In the genomic region with DNA sequence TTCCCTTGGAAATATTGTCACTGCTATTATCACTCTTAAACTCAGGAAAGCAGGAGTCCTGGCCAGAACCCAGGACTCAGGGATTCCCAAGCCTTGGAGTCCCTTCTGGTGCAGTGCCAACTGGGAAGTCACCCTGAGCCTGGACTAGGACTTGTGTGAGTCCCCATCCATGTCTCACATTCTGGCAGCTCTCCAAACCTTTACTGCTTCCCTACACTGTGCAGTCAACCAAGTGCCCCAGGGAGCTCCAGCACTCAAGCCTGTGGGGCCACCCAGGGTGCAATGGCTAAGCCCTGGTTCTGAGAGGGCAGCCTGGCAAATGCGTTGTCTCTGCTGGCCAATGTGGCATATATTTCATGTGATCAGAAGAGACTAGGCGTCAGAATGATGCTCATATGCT, we compare ENCODE assay signal across 13 cellular contexts.
DNase-seq lines count a peak whose midpoint lies in the region; TF ChIP-seq lines count a peak whose summit lies in the region.
"Had no signal": no experiment of that assay in that cellular context is flagged by ENCODE, and none has a peak within 500 bp of the region (broad histone marks: within the 10 kb centered on the region; RNA-seq: fewer than 3 reads in every experiment).

No MANE protein-coding gene starts in this region.

- in situ Hi-C loops in GM23248 (cut with MboI): no loop called here

- H3K9me3 ChIP-seq in GM23248 (ENCODE audit: low read depth): no peaks in the 10 kb centered on the region
- H3K9me3 ChIP-seq: adrenal gland had no signal

- no peak overlapping the region for H3K4me2 ChIP-seq in GM23248 (ENCODE audit: unreplicated experiment)

- H3K9ac ChIP-seq in GM23248: no peak overlapping the region

- H3K4me3 ChIP-seq in GM23248: no peak overlapping the region
- no peak overlapping the region for H3K4me3 ChIP-seq in epithelial cell of esophagus (ENCODE audit: low read length)
- H3K4me3 ChIP-seq: adrenal gland had no signal

- no peaks in the 10 kb centered on the region for H3K9me2 ChIP-seq in GM23248 (ENCODE audit: insufficient read depth)

- 57 to 71% methylated on average over 2 of the region's 2 CpGs for WGBS in GM23248 (ENCODE audit: low coverage in 1 of 2, low lambda C conversion rate in 2 of 2, missing lambda C conversion rate in 2 of 2), 2 experiments

- no peaks in the 10 kb centered on the region for H3K4me1 ChIP-seq in GM23248 (ENCODE audit: insufficient read depth)
- H3K4me1 ChIP-seq: adrenal gland had no signal

- no peaks in the 10 kb centered on the region for H4K20me1 ChIP-seq in GM23248 (ENCODE audit: insufficient read depth)

- DNase-seq in COR-L47 (lab: John Stamatoyannopoulos, UW) (peak; percentile 75), GM23248 (peak; percentile 9), NCI-H2171 (lab: John Stamatoyannopoulos, UW) (peak; percentile 20), epithelial cell of esophagus (ENCODE audit: low read depth) (peak; percentile 17), posterior cingulate gyrus (no peak), NCI-H187 (lab: John Stamatoyannopoulos, UW) (no peak)
- DNase-seq in stimulated activated CD4-positive, alpha-beta T cell treated with anti-CD3 and anti-CD28 coated beads, Interleukin-4, amount 100 ng/mL, for 4 hours: no peak
- DNase-seq: adrenal gland; kidney; MV-4-11; stimulated activated CD4-positive, alpha-beta T cell treated with anti-CD3 and anti-CD28 coated beads, Interleukin-4, amount 100 ng/mL, for 1 hour; stimulated activated CD8-positive, alpha-beta memory T cell treated with anti-CD3 and anti-CD28 coated beads, Interleukin-4, amount 100 ng/mL, for 48 hours; T-helper 1 cell had no signal

- H2AFZ ChIP-seq in GM23248: no peak overlapping the region

- no peaks in the 10 kb centered on the region for H3K79me2 ChIP-seq in GM23248 (ENCODE audit: insufficient read depth)

- H3K36me3 ChIP-seq in GM23248 (ENCODE audit: low read depth): no peaks in the 10 kb centered on the region
- H3K36me3 ChIP-seq: adrenal gland had no signal

- intact Hi-C loops in posterior cingulate gyrus (cut with DNase I): no loop called here

- H3F3A ChIP-seq in GM23248 (ENCODE audit: insufficient read depth): no peaks in the 10 kb centered on the region

- no peak for TF ChIP-seq CTCF in epithelial cell of esophagus (IDR thresholded peaks at IDR 0.05; ENCODE audit: insufficient read depth, low read depth, low read length, missing control alignments)

- no peak overlapping the region for H3K27ac ChIP-seq in GM23248
- H3K27ac ChIP-seq: adrenal gland had no signal

- H3K27me3 ChIP-seq in GM23248 (replicated peaks; ENCODE audit: insufficient read depth): no peaks in the 10 kb centered on the region; the same call in 1 of the 2 replicates

Comparison
In these comparisons a context has a peak if more than half of its experiments do, and no peak if none do; other contexts are left out.
1. DNase-seq: peak in COR-L47 (single experiment), GM23248 (single experiment), NCI-H2171 (single experiment) and epithelial cell of esophagus (single experiment); none in posterior cingulate gyrus (0 of 10), stimulated activated CD4-positive, alpha-beta T cell treated with anti-CD3 and anti-CD28 coated beads, Interleukin-4, amount 100 ng/mL, for 4 hours (0 of 2) and NCI-H187 (0 of 2).